ENCODE assay signal across 8 cellular contexts in genomic region chr5:124746916-124747769, GRCh38. TPM values are rescaled to one million over a fixed set of nuclear protein-coding genes. Genes with fewer than 3 reads are reported as not detected.
DNase-seq lines count a peak whose midpoint lies in the region; ATAC-seq and TF ChIP-seq lines count a peak whose summit lies in the region.

No MANE protein-coding gene starts in this region.

- POLR2A ChIA-PET in GM10248 (lab: Yijun Ruan, JAX) = interaction anchor here (0.5 to 0.7 kb wide), 3 partner anchors 12 to 42 kb away, joined by 3 to 7 read pairs (median 3); no protein-coding TSS in a partner anchor

- DNase-seq in GM10248 (ENCODE audit: extremely low spot score) (peak; percentile 54), NCI-H82 (lab: John Stamatoyannopoulos, UW) (peak; percentile 95), brain pericyte (ENCODE audit: low read depth, low spot score) (peak; percentile 81), iPS DF 4.7 (ENCODE audit: extremely low read depth, low spot score) (peak; percentile 95), pulmonary artery endothelial cell (ENCODE audit: low read depth, low spot score) (peak; percentile 91)
- DNase-seq in activated CD4-positive, CD25-positive, alpha-beta regulatory T cell (lab: John Stamatoyannopoulos, UW) = no peak
- no peak for DNase-seq in activated CD4-positive, alpha-beta T cell treated with anti-CD3 and anti-CD28 coated beads for 1 hour

- no peak for TF ChIP-seq CTCF in GM10248 (IDR thresholded peaks at IDR 0.05; ENCODE audit: control extremely low read depth, extremely low read depth, low read depth, missing control alignments)

- CTCF ChIA-PET in GM10248 (lab: Yijun Ruan, JAX) = interaction anchor here (1.2 to 4.5 kb wide), 6 partner anchors 11 to 174 kb away, joined by 3 to 25 read pairs (median 8); no protein-coding TSS in a partner anchor

- ATAC-seq in HG03354 (IDR thresholded peaks at IDR 0.05; ENCODE audit: poor library complexity, severe bottlenecking, unreplicated experiment) = peak; percentile 35

RNA-seq across cellular contexts. Expression of gene ZNF608, which starts 0.7 kb away (rescaled TPM):
- 11.7 and 21.6 TPM in 2 replicates for total RNA-seq in pulmonary artery endothelial cell

Comparison
In these comparisons a context has a peak if more than half of its experiments do, and no peak if none do; other contexts are left out.
1. DNase-seq: peak in GM10248 (single experiment), NCI-H82 (single experiment), brain pericyte (single experiment), iPS DF 4.7 (single experiment) and pulmonary artery endothelial cell (single experiment); none in activated CD4-positive, CD25-positive, alpha-beta regulatory T cell (0 of 4) and activated CD4-positive, alpha-beta T cell treated with anti-CD3 and anti-CD28 coated beads for 1 hour (single experiment).